ENCODE assay signal across 17 cellular contexts in genomic region chr11:130369713-130370112, GRCh38. TPM values are rescaled to one million over a fixed set of nuclear protein-coding genes. Genes with fewer than 3 reads are reported as not detected.
"Had no signal": no experiment of that assay in that cellular context is flagged by ENCODE, and none has a peak within 500 bp of the region (broad histone marks: within the 10 kb centered on the region; RNA-seq: fewer than 3 reads in every experiment).

No MANE protein-coding gene starts in this region.

- H3K4me1 ChIP-seq: lower lobe of right lung, tibial artery, uterus had no signal

- H3K27ac ChIP-seq: lower lobe of right lung, tibial artery, uterus, WERI-Rb-1 had no signal

- H3K36me3 ChIP-seq: lower lobe of right lung, tibial artery, uterus, WERI-Rb-1 had no signal

- H3K4me3 ChIP-seq: lower lobe of right lung, tibial artery, uterus had no signal

- ATAC-seq: activated CD8-positive, alpha-beta memory T cell treated with anti-CD3 and anti-CD28 coated beads, Interleukin-2, amount 10 ng/mL, durations not matched to agents 7 days and 5 days; activated naive CD8-positive, alpha-beta T cell treated with anti-CD3 and anti-CD28 coated beads, Interleukin-2, amount 50 U/mL, for 24 hours; lower lobe of right lung; naive thymus-derived CD4-positive, alpha-beta T cell; sciatic nerve; T-helper 17 cell had no signal

- DNase-seq: activated CD4-positive, alpha-beta memory T cell treated with anti-CD3 and anti-CD28 coated beads for 36 hours; activated CD8-positive, alpha-beta memory T cell treated with anti-CD3 and anti-CD28 coated beads, Interleukin-2, amount 10 ng/mL, durations not matched to agents 7 days and 5 days; activated naive CD4-positive, alpha-beta T cell treated with anti-CD3 and anti-CD28 coated beads for 36 hours; activated naive CD8-positive, alpha-beta T cell treated with anti-CD3 and anti-CD28 coated beads, Interleukin-2, amount 50 U/mL, for 24 hours; activated T-cell treated with anti-CD3 and anti-CD28 coated beads, Interleukin-2, amount 50 U/mL, for 1 hour; erythroblast; glutamatergic neuron; lower lobe of right lung; naive thymus-derived CD4-positive, alpha-beta T cell; stimulated activated CD4-positive, alpha-beta T cell treated with anti-CD3 and anti-CD28 coated beads, Interleukin-1b, Interleukin-23, amount 100 ng/mL, for 48 hours; T-helper 17 cell; tibial artery; uterus had no signal

- H3K27me3 ChIP-seq: tibial artery, uterus had no signal

- H3K9me3 ChIP-seq: lower lobe of right lung, tibial artery, uterus had no signal

RNA-seq across cellular contexts. Expression of gene ADAMTS8, which starts 58.7 kb away (rescaled TPM):
- total RNA-seq: activated CD4-positive, alpha-beta memory T cell treated with anti-CD3 and anti-CD28 coated beads for 36 hours; activated CD8-positive, alpha-beta memory T cell treated with anti-CD3 and anti-CD28 coated beads, Interleukin-2, amount 10 ng/mL, durations not matched to agents 7 days and 5 days; activated naive CD4-positive, alpha-beta T cell treated with anti-CD3 and anti-CD28 coated beads for 36 hours; activated T-helper 2 cell treated with anti-CD3 and anti-CD28 coated beads, Interferon-gamma antibody, Interleukin-2, Interleukin-4, amounts not matched to agents 10 μg/mL and 5 μg/mL and 100 μg/mL, durations not matched to agents 14 hours and 24 hours and 36 hours; mononuclear cell; naive thymus-derived CD4-positive, alpha-beta T cell; T-helper 17 cell had no signal
- polyA plus RNA-seq: naive thymus-derived CD4-positive, alpha-beta T cell had no signal
